In the genomic region with DNA sequence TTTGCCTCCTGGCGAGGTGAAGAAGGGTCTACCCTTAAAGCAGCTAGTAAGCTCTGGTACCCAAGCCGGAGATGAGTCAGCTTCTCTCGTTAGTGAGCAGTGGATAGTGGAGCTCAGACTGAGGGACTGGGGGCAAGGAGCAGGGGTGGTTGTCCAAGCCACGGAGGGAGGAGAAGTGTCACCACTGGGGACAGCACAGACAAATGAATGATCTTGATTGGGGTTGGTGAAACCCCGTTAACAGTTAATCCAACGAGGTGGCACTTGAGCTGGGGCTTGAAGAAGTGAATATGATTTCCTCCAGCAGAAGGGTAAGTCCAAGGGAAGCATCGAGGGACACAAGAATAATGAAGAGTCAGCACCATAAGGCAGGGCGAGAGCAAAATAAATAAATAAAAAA, we compare ENCODE assay signal across 1 cellular context.
TF ChIP-seq lines count a peak whose summit lies in the region.

No MANE protein-coding gene starts in this region.

TF ChIP-seq in GM12878, 131 proteins besides CTCF, POLR2A, EP300 and RAD21:
- TF ChIP-seq, protein P1, sequence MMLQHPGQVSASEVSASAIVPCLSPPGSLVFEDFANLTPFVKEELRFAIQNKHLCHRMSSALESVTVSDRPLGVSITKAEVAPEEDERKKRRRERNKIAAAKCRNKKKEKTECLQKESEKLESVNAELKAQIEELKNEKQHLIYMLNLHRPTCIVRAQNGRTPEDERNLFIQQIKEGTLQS (IDR thresholded peaks at IDR 0.05; ENCODE audit: borderline replicate concordance, extremely low read depth, low read depth, low read length) = no peak
- TF ChIP-seq MEF2B (IDR thresholded peaks at IDR 0.05; ENCODE audit: partially characterized antibody, poor library complexity, severe bottlenecking) (no peak), CHD2 (IDR thresholded peaks at IDR 0.05; ENCODE audit: borderline replicate concordance, low read depth, low read length) (no peak), SUPT20H (IDR thresholded peaks at IDR 0.05; ENCODE audit: borderline replicate concordance, control insufficient read depth, low read depth, low read length) (no peak), DPF2 (IDR thresholded peaks at IDR 0.05) (no peak), RBBP5 (conservative IDR thresholded peaks at IDR 0.05) (no peak), ZNF24 (IDR thresholded peaks at IDR 0.05) (no peak), PRDM15 (CRISPR knock-in tag; IDR thresholded peaks at IDR 0.05) (no peak), EGR1 (IDR thresholded peaks at IDR 0.05; ENCODE audit: borderline replicate concordance in 1 of 2, low read depth in 2 of 2, low read length in 2 of 2) (no peak), HDGF (IDR thresholded peaks at IDR 0.05) (no peak)
- TF ChIP-seq, protein P2, sequence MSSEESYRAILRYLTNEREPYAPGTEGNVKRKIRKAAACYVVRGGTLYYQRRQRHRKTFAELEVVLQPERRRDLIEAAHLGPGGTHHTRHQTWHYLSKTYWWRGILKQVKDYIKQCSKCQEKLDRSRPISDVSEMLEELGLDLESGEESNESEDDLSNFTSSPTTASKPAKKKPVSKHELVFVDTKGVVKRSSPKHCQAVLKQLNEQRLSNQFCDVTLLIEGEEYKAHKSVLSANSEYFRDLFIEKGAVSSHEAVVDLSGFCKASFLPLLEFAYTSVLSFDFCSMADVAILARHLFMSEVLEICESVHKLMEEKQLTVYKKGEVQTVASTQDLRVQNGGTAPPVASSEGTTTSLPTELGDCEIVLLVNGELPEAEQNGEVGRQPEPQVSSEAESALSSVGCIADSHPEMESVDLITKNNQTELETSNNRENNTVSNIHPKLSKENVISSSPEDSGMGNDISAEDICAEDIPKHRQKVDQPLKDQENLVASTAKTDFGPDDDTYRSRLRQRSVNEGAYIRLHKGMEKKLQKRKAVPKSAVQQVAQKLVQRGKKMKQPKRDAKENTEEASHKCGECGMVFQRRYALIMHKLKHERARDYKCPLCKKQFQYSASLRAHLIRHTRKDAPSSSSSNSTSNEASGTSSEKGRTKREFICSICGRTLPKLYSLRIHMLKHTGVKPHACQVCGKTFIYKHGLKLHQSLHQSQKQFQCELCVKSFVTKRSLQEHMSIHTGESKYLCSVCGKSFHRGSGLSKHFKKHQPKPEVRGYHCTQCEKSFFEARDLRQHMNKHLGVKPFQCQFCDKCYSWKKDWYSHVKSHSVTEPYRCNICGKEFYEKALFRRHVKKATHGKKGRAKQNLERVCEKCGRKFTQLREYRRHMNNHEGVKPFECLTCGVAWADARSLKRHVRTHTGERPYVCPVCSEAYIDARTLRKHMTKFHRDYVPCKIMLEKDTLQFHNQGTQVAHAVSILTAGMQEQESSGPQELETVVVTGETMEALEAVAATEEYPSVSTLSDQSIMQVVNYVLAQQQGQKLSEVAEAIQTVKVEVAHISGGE (CRISPR knock-in tag; IDR thresholded peaks at IDR 0.05) = no peak
- TF ChIP-seq, protein P3, sequence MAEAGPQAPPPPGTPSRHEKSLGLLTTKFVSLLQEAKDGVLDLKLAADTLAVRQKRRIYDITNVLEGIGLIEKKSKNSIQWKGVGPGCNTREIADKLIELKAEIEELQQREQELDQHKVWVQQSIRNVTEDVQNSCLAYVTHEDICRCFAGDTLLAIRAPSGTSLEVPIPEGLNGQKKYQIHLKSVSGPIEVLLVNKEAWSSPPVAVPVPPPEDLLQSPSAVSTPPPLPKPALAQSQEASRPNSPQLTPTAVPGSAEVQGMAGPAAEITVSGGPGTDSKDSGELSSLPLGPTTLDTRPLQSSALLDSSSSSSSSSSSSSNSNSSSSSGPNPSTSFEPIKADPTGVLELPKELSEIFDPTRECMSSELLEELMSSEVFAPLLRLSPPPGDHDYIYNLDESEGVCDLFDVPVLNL (IDR thresholded peaks at IDR 0.05; ENCODE audit: low read depth, low read length) = no peak
